ENCODE assay signal across 9 cellular contexts in genomic region chr12:8846305-8846704, GRCh38. TPM values are rescaled to one million over a fixed set of nuclear protein-coding genes. Genes with fewer than 3 reads are reported as not detected.
"Had no signal": no experiment of that assay in that cellular context is flagged by ENCODE, and none has a peak within 500 bp of the region (broad histone marks: within the 10 kb centered on the region; RNA-seq: fewer than 3 reads in every experiment).

No MANE protein-coding gene starts in this region.

- H3K27ac ChIP-seq: HL-60, KMS-11 had no signal

- ATAC-seq: HepG2 had no signal

- H3K9ac ChIP-seq: KMS-11 had no signal

- DNase-seq: IMR-90, KBM-7, KG1 had no signal

- H3K4me2 ChIP-seq: KMS-11 had no signal

- H3K4me3 Mint-ChIP-seq: IgD-negative memory B cell had no signal

- FAIRE-seq: HepG2, HTR-8/SVneo had no signal

- H3K27ac Mint-ChIP-seq: IgD-negative memory B cell had no signal

RNA-seq across cellular contexts. Expression of gene A2ML1, which starts 23.9 kb away (rescaled TPM):
- total RNA-seq: HepG2, HT-29, IMR-90 had no signal
- polyA plus RNA-seq: HepG2, IgD-negative memory B cell, IMR-90 had no signal
